In the genomic region with DNA sequence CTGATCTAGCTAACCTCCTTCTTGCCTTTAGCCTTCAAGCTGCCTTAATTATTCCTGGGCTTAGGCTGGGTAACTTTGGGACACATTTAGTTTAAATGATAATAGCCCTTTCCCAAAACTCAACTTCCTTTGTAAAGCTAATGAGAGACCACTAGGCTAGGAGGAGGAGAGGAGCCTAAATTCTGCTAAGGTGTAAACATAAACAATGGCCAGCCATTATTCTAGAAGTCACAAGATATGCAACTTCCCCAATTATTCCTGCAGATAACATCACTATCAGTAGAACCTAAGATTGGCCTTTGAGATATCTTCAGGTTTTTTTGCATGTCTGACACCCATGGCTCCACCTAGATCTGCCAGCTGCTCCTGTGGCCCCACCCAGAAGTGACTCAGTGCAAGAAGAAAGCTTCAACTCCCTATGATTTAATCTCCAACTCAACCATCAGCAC, we compare ENCODE assay signal across 30 cellular contexts.
A peak's percentile ranks its signal among the peaks of the same experiment; 100 is the strongest.
DNase-seq lines count a peak whose midpoint lies in the region; ATAC-seq, FAIRE-seq and TF ChIP-seq lines count a peak whose summit lies in the region.
"Had no signal": no experiment of that assay in that cellular context is flagged by ENCODE, and none has a peak within 500 bp of the region (broad histone marks: within the 10 kb centered on the region; RNA-seq: fewer than 3 reads in every experiment).

No MANE protein-coding gene starts in this region.

- H3K4ac ChIP-seq in H1 (replicated peaks; ENCODE audit: insufficient read length, low read depth, low read length), result no peak overlapping the region

- no peak overlapping the region for H3K23ac ChIP-seq in H1 (ENCODE audit: insufficient read length)

- TF ChIP-seq EP300 in H1 (IDR thresholded peaks at IDR 0.05; ENCODE audit: borderline replicate concordance in 1 of 2, low read depth in 2 of 2, low read length in 2 of 2), result peak in 1 of 2 experiments; percentile 48; a peak in 1 of 3 replicates

- peak overlapping the region; percentile 90 for H3K27ac Mint-ChIP-seq in Caco-2 (ENCODE audit: unreplicated experiment)
- H3K27ac Mint-ChIP-seq in stimulated activated effector memory CD8-positive, alpha-beta T cell treated with anti-CD3 and anti-CD28 coated beads, Interleukin-12 subunit alpha, Interleukin-12 subunit beta, amount 100 ng/mL, for 72 hours, result no peak overlapping the region
- H3K27ac Mint-ChIP-seq: activated CD4-positive, alpha-beta T cell treated with anti-CD3 and anti-CD28 coated beads, Interleukin-2, amount 10 ng/mL, durations not matched to agents 7 days and 5 days; activated CD8-positive, alpha-beta memory T cell treated with anti-CD3 and anti-CD28 coated beads, Interleukin-2, amount 10 ng/mL, durations not matched to agents 7 days and 5 days; activated naive CD4-positive, alpha-beta T cell treated with anti-CD3 and anti-CD28 coated beads, Interleukin-2, amount 10 ng/mL, durations not matched to agents 7 days and 5 days; activated T-cell treated with anti-CD3 and anti-CD28 coated beads, Interleukin-2, amount 50 U/mL, for 72 hours; dendritic cell treated with granulocyte-macrophage colony-stimulating factor and Interleukin-4, amounts not matched to agents 40 ng/mL and 50 ng/mL, for 4 days; natural killer cell treated with Interleukin-12 subunit alpha and Interleukin-12 subunit beta and Interleukin-15 and Interleukin-18, amount 100 ng/mL, for 72 hours had no signal

- H3K56ac ChIP-seq in H1 (replicated peaks; ENCODE audit: insufficient read length, low read depth, low read length), result no peak overlapping the region

- H4K5ac ChIP-seq in H1 (ENCODE audit: insufficient read length, low read depth, low read length), result no peak overlapping the region

- POLR2A ChIA-PET in Caco-2 (lab: Charles Lee) (no interaction called here), HCT116 (lab: Charles Lee) (no interaction called here), H1 (lab: Charles Lee; ENCODE audit: partially characterized antibody) (no interaction called here)

- CTCF ChIA-PET in Caco-2 (lab: Charles Lee), result no interaction called here
- CTCF ChIA-PET in HCT116 (lab: Charles Lee), result interaction anchor here (1.1 kb wide), 1 partner anchor 9 kb away, joined by 3 read pairs; no protein-coding TSS in a partner anchor
- CTCF ChIA-PET in H1 (lab: Charles Lee; ENCODE audit: partially characterized antibody), result interaction anchor here (0.6 to 1.2 kb wide), 3 partner anchors 118 to 753 kb away, joined by 3 to 5 read pairs (median 3); no protein-coding TSS in a partner anchor

- intact Hi-C loops in Caco-2 (cut with micrococcal nuclease; ENCODE audit: unreplicated experiment) (loop anchor here (2.0 kb wide), 1 partner anchor 26 kb away; no protein-coding TSS in a partner anchor), HCT116 (cut with micrococcal nuclease) (no loop called here)

- peak overlapping the region; percentile 83 for H4K91ac ChIP-seq in H1 (replicated peaks; ENCODE audit: insufficient read length, low read length)

- H3K14ac ChIP-seq in H1 (ENCODE audit: insufficient read length), result no peak overlapping the region

- no peaks in the 10 kb centered on the region for H3K9me2 ChIP-seq in HCT116 (ENCODE audit: insufficient read depth)

- no peak for TF ChIP-seq POLR2A in HCT116 (IDR thresholded peaks at IDR 0.05; ENCODE audit: borderline replicate concordance, extremely low read depth, insufficient read depth, insufficient read length)
- peak in 1 of 2 experiments; percentile 33; a peak in 1 of 3 replicates for TF ChIP-seq POLR2A in H1 (IDR thresholded peaks at IDR 0.05; ENCODE audit: control extremely low read depth in 1 of 2, low read depth in 2 of 2, low read length in 2 of 2)

- H3K79me1 ChIP-seq in H1 (ENCODE audit: low read depth, low read length), result no peaks in the 10 kb centered on the region

- peak overlapping the region; percentile 91 for H2BK12ac ChIP-seq in H1 (ENCODE audit: low read depth, low read length)

- H3K27ac ChIP-seq in HCT116 (ENCODE audit: low read depth, low read length), result no peak overlapping the region
- peak overlapping the region; percentile 93; the same call in 1 of the 2 replicates for H3K27ac ChIP-seq in H1 (ENCODE audit: low read depth, low read length)

- peak overlapping the region; percentile 84; the same call in 1 of the 2 replicates for H3K18ac ChIP-seq in H1 (ENCODE audit: extremely low read depth, low read length)

- 0 out of 2 replicates have a peak overlapping the region, but pooled peaks have one; percentile 5 for H2AK5ac ChIP-seq in H1 (ENCODE audit: low read depth, low read length)

- H2BK20ac ChIP-seq in H1 (ENCODE audit: low read length), result peak overlapping the region; percentile 49; the same call in 1 of the 2 replicates

- peak overlapping the region; percentile 45 for H3K4me3 Mint-ChIP-seq in Caco-2 (ENCODE audit: unreplicated experiment)
- no peak overlapping the region for H3K4me3 Mint-ChIP-seq in stimulated activated effector memory CD8-positive, alpha-beta T cell treated with anti-CD3 and anti-CD28 coated beads, Interleukin-12 subunit alpha, Interleukin-12 subunit beta, amount 100 ng/mL, for 72 hours
- H3K4me3 Mint-ChIP-seq: activated CD4-positive, alpha-beta T cell treated with anti-CD3 and anti-CD28 coated beads, Interleukin-2, amount 10 ng/mL, durations not matched to agents 7 days and 5 days; activated CD8-positive, alpha-beta memory T cell treated with anti-CD3 and anti-CD28 coated beads, Interleukin-2, amount 10 ng/mL, durations not matched to agents 7 days and 5 days; activated naive CD4-positive, alpha-beta T cell treated with anti-CD3 and anti-CD28 coated beads, Interleukin-2, amount 10 ng/mL, durations not matched to agents 7 days and 5 days; activated T-cell treated with anti-CD3 and anti-CD28 coated beads, Interleukin-2, amount 50 U/mL, for 72 hours; dendritic cell treated with granulocyte-macrophage colony-stimulating factor and Interleukin-4, amounts not matched to agents 40 ng/mL and 50 ng/mL, for 4 days; natural killer cell treated with Interleukin-12 subunit alpha and Interleukin-12 subunit beta and Interleukin-15 and Interleukin-18, amount 100 ng/mL, for 72 hours had no signal

- no peaks in the 10 kb centered on the region for H3K27me3 ChIP-seq in Caco-2 (replicated peaks; ENCODE audit: control insufficient read depth, insufficient read depth, low read length)
- no peaks in the 10 kb centered on the region for H3K27me3 ChIP-seq in HCT116 (ENCODE audit: insufficient read depth, low read length)
- no peaks in the 10 kb centered on the region for H3K27me3 ChIP-seq in H1 (replicated peaks in 1 of 4; ENCODE audit: control insufficient read depth in 3 of 4, extremely low read depth in 1 of 4, insufficient read depth in 3 of 4, low read length in 3 of 4)
- H3K27me3 ChIP-seq: BE2C had no signal

- H3K23me2 ChIP-seq in H1 (ENCODE audit: low read depth, low read length), result no peaks in the 10 kb centered on the region

- H2BK120ac ChIP-seq in H1 (replicated peaks; ENCODE audit: low read depth, low read length), result no peak overlapping the region

- ATAC-seq in HCT116 (peak; percentile 64), HG03442 (IDR thresholded peaks at IDR 0.05; ENCODE audit: unreplicated experiment) (no peak)
- no peak for ATAC-seq in stimulated activated effector memory CD8-positive, alpha-beta T cell treated with anti-CD3 and anti-CD28 coated beads, Interleukin-12 subunit alpha, Interleukin-12 subunit beta, amount 100 ng/mL, for 72 hours
- ATAC-seq: activated CD8-positive, alpha-beta memory T cell treated with anti-CD3 and anti-CD28 coated beads, Interleukin-2, amount 10 ng/mL, durations not matched to agents 7 days and 5 days; activated T-cell treated with anti-CD3 and anti-CD28 coated beads, Interleukin-2, amount 50 U/mL, for 72 hours; natural killer cell treated with Interleukin-12 subunit alpha and Interleukin-12 subunit beta and Interleukin-15 and Interleukin-18, amount 100 ng/mL, for 72 hours; SK-N-SH treated with all-trans-retinoic acid at 6 μM for 48 hours had no signal

- H4K20me1 ChIP-seq in HCT116 (ENCODE audit: insufficient read depth), result no peaks in the 10 kb centered on the region
- no peaks in the 10 kb centered on the region for H4K20me1 ChIP-seq in H1 (replicated peaks in 1 of 2; ENCODE audit: control insufficient read depth in 1 of 2, insufficient read depth in 2 of 2, low read length in 2 of 2)

- H3K9ac ChIP-seq in HCT116 (ENCODE audit: low read length) (no peak overlapping the region), H1 (replicated peaks in 1 of 4; ENCODE audit: extremely low read depth in 1 of 4, low read depth in 3 of 4, low read length in 3 of 4) (no peak overlapping the region)

- peaks cover 12% of the 10 kb centered on the region for H3K9me3 ChIP-seq in Caco-2
- no peaks in the 10 kb centered on the region for H3K9me3 ChIP-seq in HCT116 (ENCODE audit: control insufficient read depth in 1 of 2, insufficient read depth in 1 of 2, low read depth in 1 of 2, low read length in 2 of 2)
- peaks cover 3 to 9% of the 10 kb centered on the region in 2 experiments; a peak in 2 of 4 replicates for H3K9me3 ChIP-seq in H1 (ENCODE audit: insufficient read depth in 2 of 2, low read depth in 1 of 2, low read length in 1 of 2)
- H3K9me3 ChIP-seq: BE2C, thoracic aorta had no signal

- H3K36me3 ChIP-seq in Caco-2 (ENCODE audit: control insufficient read depth, insufficient read depth, low read length) (no peaks in the 10 kb centered on the region), HCT116 (ENCODE audit: control insufficient read depth in 1 of 2, insufficient read depth in 2 of 2, low read length in 2 of 2) (no peaks in the 10 kb centered on the region), H1 (ENCODE audit: control insufficient read depth in 2 of 4, insufficient read depth in 4 of 4, low read length in 3 of 4) (peaks cover 0 to 2% (median 0%) of the 10 kb centered on the region in 4 experiments; a peak in 1 of 8 replicates)
- H3K36me3 ChIP-seq: BE2C, left ventricle myocardium inferior, thoracic aorta had no signal

- no peak overlapping the region for H4K8ac ChIP-seq in H1 (ENCODE audit: extremely low read depth, insufficient read depth, low read length)

- FAIRE-seq in H1 (lab: Jason Lieb, UNC), result peak; percentile 94
- FAIRE-seq: endometrium had no signal

- H3K79me2 ChIP-seq in HCT116 (ENCODE audit: insufficient read depth, low read length), result no peaks in the 10 kb centered on the region
- no peaks in the 10 kb centered on the region for H3K79me2 ChIP-seq in H1 (ENCODE audit: control insufficient read depth in 1 of 2, insufficient read depth in 2 of 2, low read length in 2 of 2)

- TF ChIP-seq RAD21 in HCT116 (IDR thresholded peaks at IDR 0.05; ENCODE audit: low read depth) (no peak), H1 (IDR thresholded peaks at IDR 0.05 in 1 of 2, conservative IDR thresholded peaks at IDR 0.05 in 1 of 2; ENCODE audit: low read depth in 2 of 2, low read length in 2 of 2) (no peak)

- no peak overlapping the region for H3K4me2 ChIP-seq in HCT116 (ENCODE audit: low read length)
- peak overlapping the region; percentile 40 to 53 for H3K4me2 ChIP-seq in H1 (ENCODE audit: insufficient read depth in 1 of 2, low read depth in 2 of 2, low read length in 2 of 2)

- no TSS peak for BruUV-seq in Caco-2 (replicated peaks; lab: Mats Ljungman, UMichigan)
- BruUV-seq in HCT116 (replicated peaks; lab: Mats Ljungman, UMichigan), result no TSS peak

- H3K4me3 ChIP-seq in Caco-2 (ENCODE audit: low read depth, low read length) (no peak overlapping the region), HCT116 (replicated peaks in 1 of 2; ENCODE audit: low read depth in 1 of 2, low read length in 2 of 2) (no peak overlapping the region), H1 (ENCODE audit: extremely low read depth in 1 of 4, insufficient read depth in 2 of 4, low read depth in 3 of 4, low read length in 4 of 4) (peak overlapping the region in 1 of 4 experiments; percentile 29; a peak in 1 of 8 replicates)
- H3K4me3 ChIP-seq: left ventricle myocardium inferior, thoracic aorta had no signal

- peaks cover 38% of the 10 kb centered on the region for H3K4me1 Mint-ChIP-seq in Caco-2 (ENCODE audit: low read depth, unreplicated experiment)
- no peaks in the 10 kb centered on the region for H3K4me1 Mint-ChIP-seq in stimulated activated effector memory CD8-positive, alpha-beta T cell treated with anti-CD3 and anti-CD28 coated beads, Interleukin-12 subunit alpha, Interleukin-12 subunit beta, amount 100 ng/mL, for 72 hours
- H3K4me1 Mint-ChIP-seq: activated CD4-positive, alpha-beta T cell treated with anti-CD3 and anti-CD28 coated beads, Interleukin-2, amount 10 ng/mL, durations not matched to agents 7 days and 5 days; activated CD8-positive, alpha-beta memory T cell treated with anti-CD3 and anti-CD28 coated beads, Interleukin-2, amount 10 ng/mL, durations not matched to agents 7 days and 5 days; activated naive CD4-positive, alpha-beta T cell treated with anti-CD3 and anti-CD28 coated beads, Interleukin-2, amount 10 ng/mL, durations not matched to agents 7 days and 5 days had no signal

- H2BK5ac ChIP-seq in H1 (ENCODE audit: low read depth, low read length), result peak overlapping the region; percentile 77; the same call in 1 of the 2 replicates

- peak; percentile 17 to 58 for DNase-seq in Caco-2
- DNase-seq in HCT116 (ENCODE audit: low read depth, low spot score), result no peak
- peak in 1 of 2 experiments; percentile 56 for DNase-seq in H1 (ENCODE audit: low read depth in 1 of 2, low spot score in 2 of 2)
- peak; percentile 74 for DNase-seq in islet precursor cell
- DNase-seq in NCI-H774 (lab: John Stamatoyannopoulos, UW), result no peak
- no peak for DNase-seq in C1 segment of cervical spinal cord (lab: John Stamatoyannopoulos, UW)
- DNase-seq in stimulated activated effector memory CD8-positive, alpha-beta T cell treated with anti-CD3 and anti-CD28 coated beads, Interleukin-12 subunit alpha, Interleukin-12 subunit beta, amount 100 ng/mL, for 72 hours (ENCODE audit: low spot score in 2 of 2), result no peak
- DNase-seq: activated CD4-positive, alpha-beta T cell treated with anti-CD3 and anti-CD28 coated beads, Interleukin-2, amount 10 ng/mL, durations not matched to agents 7 days and 5 days; activated CD8-positive, alpha-beta memory T cell treated with anti-CD3 and anti-CD28 coated beads, Interleukin-2, amount 10 ng/mL, durations not matched to agents 7 days and 5 days; activated naive CD4-positive, alpha-beta T cell treated with anti-CD3 and anti-CD28 coated beads, Interleukin-2, amount 10 ng/mL, durations not matched to agents 7 days and 5 days; activated T-cell treated with anti-CD3 and anti-CD28 coated beads, Interleukin-2, amount 50 U/mL, for 72 hours; amniotic stem cell; BE2C; caudate nucleus; KG1; left ventricle myocardium inferior; MV-4-11; NCI-H1930; NCI-H82; retina; stimulated activated CD4-positive, alpha-beta T cell treated with anti-CD3 and anti-CD28 coated beads, Interleukin-12 subunit alpha, Interleukin-12 subunit beta, amount 100 ng/mL, for 4 hours; stimulated activated CD4-positive, alpha-beta T cell treated with anti-CD3 and anti-CD28 coated beads, Interleukin-4, amount 100 ng/mL, for 4 hours; stimulated activated naive CD4-positive, alpha-beta T cell treated with Interleukin-2 at 50 U/mL for 16 hours; T-helper 2 cell had no signal

- H2BK15ac ChIP-seq in H1 (ENCODE audit: low read length), result no peak overlapping the region

- RAD21 ChIA-PET in HCT116 (lab: Charles Lee; ENCODE audit: low non-redundant PET in 1 of 2, low total read pairs in 2 of 2, uncharacterized antibody in 2 of 2, unreplicated experiment in 2 of 2), result no interaction called here

- H2AFZ ChIP-seq in HCT116 (ENCODE audit: low read depth, low read length, poor library complexity, severe bottlenecking), result no peak overlapping the region
- H2AFZ ChIP-seq in H1 (ENCODE audit: low read length), result no peak overlapping the region

- TF ChIP-seq CTCF in Caco-2 (IDR thresholded peaks at IDR 0.05; ENCODE audit: insufficient read depth in 1 of 2, low read depth in 1 of 2, low read length in 1 of 2, severe bottlenecking in 1 of 2, unreplicated experiment in 1 of 2) (no peak), HCT116 (IDR thresholded peaks at IDR 0.05 in 2 of 3, conservative IDR thresholded peaks at IDR 0.05 in 1 of 3; ENCODE audit: borderline replicate concordance in 1 of 3, insufficient read depth in 1 of 3, low read depth in 2 of 3, low read length in 2 of 3) (no peak), H1 (IDR thresholded peaks at IDR 0.05; ENCODE audit: control extremely low read depth in 1 of 3, insufficient read depth in 1 of 3, low read depth in 1 of 3, low read length in 3 of 3) (no peak)

- H3K27me3 Mint-ChIP-seq in Caco-2 (ENCODE audit: insufficient read depth, unreplicated experiment), result no peaks in the 10 kb centered on the region
- H3K27me3 Mint-ChIP-seq: dendritic cell treated with granulocyte-macrophage colony-stimulating factor and Interleukin-4, amounts not matched to agents 40 ng/mL and 50 ng/mL, for 4 days had no signal

- peaks cover 39% of the 10 kb centered on the region for H3K4me1 ChIP-seq in Caco-2
- peaks cover 0 to 15% of the 10 kb centered on the region in 2 experiments; a peak in 1 of 4 replicates for H3K4me1 ChIP-seq in HCT116 (ENCODE audit: control insufficient read depth in 1 of 2, insufficient read depth in 2 of 2, low read length in 2 of 2)
- H3K4me1 ChIP-seq in H1 (replicated peaks in 1 of 4; ENCODE audit: control insufficient read depth in 3 of 4, insufficient read depth in 4 of 4, low read length in 3 of 4), result peaks cover 5 to 26% (median 17%) of the 10 kb centered on the region in 4 experiments; a peak in 6 of 7 replicates

- no peaks in the 10 kb centered on the region for H3K36me3 Mint-ChIP-seq in Caco-2 (ENCODE audit: insufficient read depth, unreplicated experiment)
- no peaks in the 10 kb centered on the region for H3K36me3 Mint-ChIP-seq in stimulated activated effector memory CD8-positive, alpha-beta T cell treated with anti-CD3 and anti-CD28 coated beads, Interleukin-12 subunit alpha, Interleukin-12 subunit beta, amount 100 ng/mL, for 72 hours
- H3K36me3 Mint-ChIP-seq: activated CD8-positive, alpha-beta memory T cell treated with anti-CD3 and anti-CD28 coated beads, Interleukin-2, amount 10 ng/mL, durations not matched to agents 7 days and 5 days; activated naive CD4-positive, alpha-beta T cell treated with anti-CD3 and anti-CD28 coated beads, Interleukin-2, amount 10 ng/mL, durations not matched to agents 7 days and 5 days; natural killer cell treated with Interleukin-12 subunit alpha and Interleukin-12 subunit beta and Interleukin-15 and Interleukin-18, amount 100 ng/mL, for 72 hours had no signal

- H3K9me3 Mint-ChIP-seq in Caco-2 (ENCODE audit: unreplicated experiment), result peaks cover 25% of the 10 kb centered on the region
- no peaks in the 10 kb centered on the region for H3K9me3 Mint-ChIP-seq in stimulated activated effector memory CD8-positive, alpha-beta T cell treated with anti-CD3 and anti-CD28 coated beads, Interleukin-12 subunit alpha, Interleukin-12 subunit beta, amount 100 ng/mL, for 72 hours
- H3K9me3 Mint-ChIP-seq: activated CD4-positive, alpha-beta T cell treated with anti-CD3 and anti-CD28 coated beads, Interleukin-2, amount 10 ng/mL, durations not matched to agents 7 days and 5 days; activated naive CD4-positive, alpha-beta T cell treated with anti-CD3 and anti-CD28 coated beads, Interleukin-2, amount 10 ng/mL, durations not matched to agents 7 days and 5 days; natural killer cell treated with Interleukin-12 subunit alpha and Interleukin-12 subunit beta and Interleukin-15 and Interleukin-18, amount 100 ng/mL, for 72 hours had no signal

Comparison
In these comparisons a context has a peak if more than half of its experiments do, and no peak if none do; other contexts are left out.
1. DNase-seq: peak in Caco-2 (2 of 2) and islet precursor cell (single experiment); none in HCT116 (single experiment), NCI-H774 (single experiment), C1 segment of cervical spinal cord (0 of 14) and stimulated activated effector memory CD8-positive, alpha-beta T cell treated with anti-CD3 and anti-CD28 coated beads, Interleukin-12 subunit alpha, Interleukin-12 subunit beta, amount 100 ng/mL, for 72 hours (0 of 2).